ENCODE assay signal across 8 cellular contexts in genomic region chr2:27049422-27050280, GRCh38. TPM values are rescaled to one million over a fixed set of nuclear protein-coding genes. Genes with fewer than 3 reads are reported as not detected.
A peak's percentile ranks its signal among the peaks of the same experiment; 100 is the strongest.
DNase-seq lines count a peak whose midpoint lies in the region; ATAC-seq, FAIRE-seq and TF ChIP-seq lines count a peak whose summit lies in the region.

No MANE protein-coding gene starts in this region.

- no peak for TF ChIP-seq CTCF in CD8-positive, alpha-beta T cell (IDR thresholded peaks at IDR 0.05)
- no peak for TF ChIP-seq CTCF in glutamatergic neuron (IDR thresholded peaks at IDR 0.05; ENCODE audit: partially characterized antibody, unreplicated experiment)
- TF ChIP-seq CTCF in progenitor cell of endocrine pancreas (IDR thresholded peaks at IDR 0.05; ENCODE audit: unreplicated experiment): no peak

- DNase-seq in CD8-positive, alpha-beta T cell: peak in 5 of 7 experiments; percentile 8 to 66 (median 51)
- DNase-seq in activated T-helper 1 cell treated with anti-CD3 and anti-CD28 coated beads, Interleukin-12 subunit alpha, Interleukin-12 subunit beta, Interleukin-2, Interleukin-4 antibody, amounts not matched to agents 30 ng/mL and 10 ng/mL and 1 ng/mL, durations not matched to agents 14 hours and 24 hours and 36 hours (ENCODE audit: low spot score): peak; percentile 52
- DNase-seq in glutamatergic neuron (peak; percentile 68), progenitor cell of endocrine pancreas (ENCODE audit: low spot score, unreplicated experiment) (peak; percentile 48), urothelium cell line (ENCODE audit: low spot score) (peak; percentile 61), pons (ENCODE audit: low spot score) (no peak)

- H3K4me3 ChIP-seq in CD8-positive, alpha-beta T cell (ENCODE audit: low read depth, low read length): peak overlapping the region; percentile 78

- ATAC-seq in CD8-positive, alpha-beta T cell: peak; percentile 16
- peak; percentile 29 for ATAC-seq in GM21447 (IDR thresholded peaks at IDR 0.05; ENCODE audit: unreplicated experiment)

- H3K4me1 ChIP-seq in CD8-positive, alpha-beta T cell (ENCODE audit: insufficient read depth, low read length): peaks cover 10% of the 10 kb centered on the region

- H3K27me3 Mint-ChIP-seq in CD8-positive, alpha-beta T cell (ENCODE audit: low read depth): peaks cover 2% of the 10 kb centered on the region
- peaks cover 7% of the 10 kb centered on the region for H3K27me3 Mint-ChIP-seq in activated T-helper 1 cell treated with anti-CD3 and anti-CD28 coated beads, Interleukin-12 subunit alpha, Interleukin-12 subunit beta, Interleukin-2, Interleukin-4 antibody, amounts not matched to agents 30 ng/mL and 10 ng/mL and 1 ng/mL, durations not matched to agents 14 hours and 24 hours and 36 hours (ENCODE audit: insufficient read depth)
- H3K27me3 Mint-ChIP-seq in glutamatergic neuron (ENCODE audit: unreplicated experiment) (peaks cover 25% of the 10 kb centered on the region), progenitor cell of endocrine pancreas (no peaks in the 10 kb centered on the region)

- no peaks in the 10 kb centered on the region for H3K27me3 ChIP-seq in CD8-positive, alpha-beta T cell (ENCODE audit: insufficient read depth, low read length)

- H3K27ac ChIP-seq in CD8-positive, alpha-beta T cell (ENCODE audit: low read depth, low read length): peak overlapping the region; percentile 40
- peak overlapping the region; percentile 88 for H3K27ac ChIP-seq in KOPT-K1 (ENCODE audit: low read depth, low read length, poor library complexity, severe bottlenecking)

- H3K36me3 ChIP-seq in CD8-positive, alpha-beta T cell (ENCODE audit: insufficient read depth, low read length): no peaks in the 10 kb centered on the region
- peaks cover 15% of the 10 kb centered on the region for H3K36me3 ChIP-seq in KOPT-K1 (ENCODE audit: insufficient read depth, low read length)

- peaks cover 21% of the 10 kb centered on the region for H3K36me3 Mint-ChIP-seq in CD8-positive, alpha-beta T cell
- H3K36me3 Mint-ChIP-seq in activated T-helper 1 cell treated with anti-CD3 and anti-CD28 coated beads, Interleukin-12 subunit alpha, Interleukin-12 subunit beta, Interleukin-2, Interleukin-4 antibody, amounts not matched to agents 30 ng/mL and 10 ng/mL and 1 ng/mL, durations not matched to agents 14 hours and 24 hours and 36 hours (ENCODE audit: low read depth): peaks cover 22% of the 10 kb centered on the region
- H3K36me3 Mint-ChIP-seq in glutamatergic neuron (ENCODE audit: unreplicated experiment) (peaks cover 9% of the 10 kb centered on the region), progenitor cell of endocrine pancreas (ENCODE audit: insufficient read depth) (peaks cover 11% of the 10 kb centered on the region)

- POLR2A ChIA-PET in CD8-positive, alpha-beta T cell (lab: Charles Lee): interaction anchor here (0.6 to 8.2 kb wide), 9 partner anchors 9 to 162 kb away, joined by 3 to 103 read pairs (median 17); partner anchors contain the start of genes ATRAID, KHK, OST4 and SLC5A6

- H3K9me3 Mint-ChIP-seq in CD8-positive, alpha-beta T cell: no peaks in the 10 kb centered on the region
- no peaks in the 10 kb centered on the region for H3K9me3 Mint-ChIP-seq in activated T-helper 1 cell treated with anti-CD3 and anti-CD28 coated beads, Interleukin-12 subunit alpha, Interleukin-12 subunit beta, Interleukin-2, Interleukin-4 antibody, amounts not matched to agents 30 ng/mL and 10 ng/mL and 1 ng/mL, durations not matched to agents 14 hours and 24 hours and 36 hours
- H3K9me3 Mint-ChIP-seq in glutamatergic neuron (ENCODE audit: unreplicated experiment) (peaks cover 23% of the 10 kb centered on the region), progenitor cell of endocrine pancreas (ENCODE audit: low read depth) (no peaks in the 10 kb centered on the region)

- no peaks in the 10 kb centered on the region for H3K9me3 ChIP-seq in CD8-positive, alpha-beta T cell (ENCODE audit: low read length)
- H3K9me3 ChIP-seq in KOPT-K1 (ENCODE audit: insufficient read depth, low read length, poor library complexity, severe bottlenecking): no peaks in the 10 kb centered on the region

- H3K4me1 Mint-ChIP-seq in CD8-positive, alpha-beta T cell (ENCODE audit: low read depth): peaks cover 9% of the 10 kb centered on the region
- peaks cover 36% of the 10 kb centered on the region for H3K4me1 Mint-ChIP-seq in activated T-helper 1 cell treated with anti-CD3 and anti-CD28 coated beads, Interleukin-12 subunit alpha, Interleukin-12 subunit beta, Interleukin-2, Interleukin-4 antibody, amounts not matched to agents 30 ng/mL and 10 ng/mL and 1 ng/mL, durations not matched to agents 14 hours and 24 hours and 36 hours (ENCODE audit: low read depth)
- H3K4me1 Mint-ChIP-seq in glutamatergic neuron (ENCODE audit: low read depth, unreplicated experiment) (peaks cover 7% of the 10 kb centered on the region), progenitor cell of endocrine pancreas (ENCODE audit: low read depth) (peaks cover 13% of the 10 kb centered on the region)

- peak overlapping the region; percentile 99 for H3K27ac Mint-ChIP-seq in CD8-positive, alpha-beta T cell
- peak overlapping the region; percentile 99 for H3K27ac Mint-ChIP-seq in activated T-helper 1 cell treated with anti-CD3 and anti-CD28 coated beads, Interleukin-12 subunit alpha, Interleukin-12 subunit beta, Interleukin-2, Interleukin-4 antibody, amounts not matched to agents 30 ng/mL and 10 ng/mL and 1 ng/mL, durations not matched to agents 14 hours and 24 hours and 36 hours
- H3K27ac Mint-ChIP-seq in glutamatergic neuron (ENCODE audit: unreplicated experiment) (peak overlapping the region; percentile 97), progenitor cell of endocrine pancreas (peak overlapping the region; percentile 100)

- peak overlapping the region; percentile 99 for H3K4me3 Mint-ChIP-seq in CD8-positive, alpha-beta T cell
- H3K4me3 Mint-ChIP-seq in activated T-helper 1 cell treated with anti-CD3 and anti-CD28 coated beads, Interleukin-12 subunit alpha, Interleukin-12 subunit beta, Interleukin-2, Interleukin-4 antibody, amounts not matched to agents 30 ng/mL and 10 ng/mL and 1 ng/mL, durations not matched to agents 14 hours and 24 hours and 36 hours: peak overlapping the region; percentile 96
- H3K4me3 Mint-ChIP-seq in glutamatergic neuron (ENCODE audit: unreplicated experiment): peak overlapping the region; percentile 96
- peak overlapping the region; percentile 93 for H3K4me3 Mint-ChIP-seq in progenitor cell of endocrine pancreas (ENCODE audit: low read depth)

- intact Hi-C loops in CD8-positive, alpha-beta T cell (cut with DNase I, micrococcal nuclease): loop anchor here (1.0 to 10.0 kb wide), 8 partner anchors 17 to 1065 kb away; partner anchors contain the start of genes TMEM214 (in 2 of the 2), EIF2B4 (in 1 of the 2), KHK (in 1 of the 2) and KIF3C (in 1 of the 2)
- intact Hi-C loops in activated T-helper 1 cell treated with anti-CD3 and anti-CD28 coated beads, Interleukin-12 subunit alpha, Interleukin-12 subunit beta, Interleukin-2, Interleukin-4 antibody, amounts not matched to agents 30 ng/mL and 10 ng/mL and 1 ng/mL, durations not matched to agents 14 hours and 24 hours and 36 hours (cut with micrococcal nuclease): loop anchor here (1.0 to 5.0 kb wide), 6 partner anchors 17 to 308 kb away; partner anchors contain the start of genes GTF3C2, MAPRE3, PREB and TMEM214

- CTCF ChIA-PET in CD8-positive, alpha-beta T cell (lab: Charles Lee): interaction anchor here (1.2 to 2.4 kb wide), 5 partner anchors 11 to 36 kb away, joined by 4 to 9 read pairs (median 6); partner anchors contain the start of gene OST4

- no peak for FAIRE-seq in urothelium cell line (lab: Jason Lieb, UNC)

RNA-seq across cellular contexts. Expression of gene AGBL5, which starts 1.8 kb away (rescaled TPM):
- 1 to 10 TPM; 8.0 to 9.7 TPM for total RNA-seq in CD8-positive, alpha-beta T cell
- total RNA-seq in activated T-helper 1 cell treated with anti-CD3 and anti-CD28 coated beads, Interleukin-12 subunit alpha, Interleukin-12 subunit beta, Interleukin-2, Interleukin-4 antibody, amounts not matched to agents 30 ng/mL and 10 ng/mL and 1 ng/mL, durations not matched to agents 14 hours and 24 hours and 36 hours: 12.3 and 13.8 TPM in 2 replicates
- 17.3 TPM for total RNA-seq in glutamatergic neuron (ENCODE audit: unreplicated experiment)
- total RNA-seq in progenitor cell of endocrine pancreas: 58.7 and 60.2 TPM in 2 replicates

RNA-seq across cellular contexts. Expression of gene TMEM214, which starts 16.9 kb away (rescaled TPM):
- 10 to 100 TPM; 26.5 to 27.4 TPM for total RNA-seq in CD8-positive, alpha-beta T cell
- total RNA-seq in activated T-helper 1 cell treated with anti-CD3 and anti-CD28 coated beads, Interleukin-12 subunit alpha, Interleukin-12 subunit beta, Interleukin-2, Interleukin-4 antibody, amounts not matched to agents 30 ng/mL and 10 ng/mL and 1 ng/mL, durations not matched to agents 14 hours and 24 hours and 36 hours: 97.5 and 98.1 TPM in 2 replicates
- 35.8 TPM for total RNA-seq in glutamatergic neuron (ENCODE audit: unreplicated experiment)
- total RNA-seq in progenitor cell of endocrine pancreas: 54.0 and 55.2 TPM in 2 replicates

RNA-seq across cellular contexts. Expression of gene OST4, which starts 21.8 kb away (rescaled TPM):
- total RNA-seq in CD8-positive, alpha-beta T cell: 100 to 1,000 TPM; 252 to 260 TPM
- 322 and 332 TPM in 2 replicates for total RNA-seq in activated T-helper 1 cell treated with anti-CD3 and anti-CD28 coated beads, Interleukin-12 subunit alpha, Interleukin-12 subunit beta, Interleukin-2, Interleukin-4 antibody, amounts not matched to agents 30 ng/mL and 10 ng/mL and 1 ng/mL, durations not matched to agents 14 hours and 24 hours and 36 hours
- 215 TPM for total RNA-seq in glutamatergic neuron (ENCODE audit: unreplicated experiment)
- total RNA-seq in progenitor cell of endocrine pancreas: 245 and 254 TPM in 2 replicates

RNA-seq across cellular contexts. Expression of gene EMILIN1, which starts 28.8 kb away (rescaled TPM):
- total RNA-seq in CD8-positive, alpha-beta T cell: under 1 TPM in 1 of 2 experiments, not detected in 1; 0.11 TPM
- total RNA-seq in activated T-helper 1 cell treated with anti-CD3 and anti-CD28 coated beads, Interleukin-12 subunit alpha, Interleukin-12 subunit beta, Interleukin-2, Interleukin-4 antibody, amounts not matched to agents 30 ng/mL and 10 ng/mL and 1 ng/mL, durations not matched to agents 14 hours and 24 hours and 36 hours: 1.1 and 1.5 TPM in 2 replicates
- 3.2 TPM for total RNA-seq in glutamatergic neuron (ENCODE audit: unreplicated experiment)
- total RNA-seq in progenitor cell of endocrine pancreas: 1.1 and 2.5 TPM in 2 replicates

RNA-seq across cellular contexts. Expression of gene KHK, which starts 36.9 kb away (rescaled TPM):
- 1 to 10 TPM in 1 of 2 experiments, under 1 TPM in 1; 0.42 to 1.9 TPM for total RNA-seq in CD8-positive, alpha-beta T cell
- total RNA-seq in activated T-helper 1 cell treated with anti-CD3 and anti-CD28 coated beads, Interleukin-12 subunit alpha, Interleukin-12 subunit beta, Interleukin-2, Interleukin-4 antibody, amounts not matched to agents 30 ng/mL and 10 ng/mL and 1 ng/mL, durations not matched to agents 14 hours and 24 hours and 36 hours: 12.2 and 12.4 TPM in 2 replicates
- total RNA-seq in glutamatergic neuron (ENCODE audit: unreplicated experiment) (5.3 TPM), progenitor cell of endocrine pancreas (4.4 and 5.2 TPM in 2 replicates)
